Comparison of ENCODE assay signal across 8 cellular contexts in the genomic region with DNA sequence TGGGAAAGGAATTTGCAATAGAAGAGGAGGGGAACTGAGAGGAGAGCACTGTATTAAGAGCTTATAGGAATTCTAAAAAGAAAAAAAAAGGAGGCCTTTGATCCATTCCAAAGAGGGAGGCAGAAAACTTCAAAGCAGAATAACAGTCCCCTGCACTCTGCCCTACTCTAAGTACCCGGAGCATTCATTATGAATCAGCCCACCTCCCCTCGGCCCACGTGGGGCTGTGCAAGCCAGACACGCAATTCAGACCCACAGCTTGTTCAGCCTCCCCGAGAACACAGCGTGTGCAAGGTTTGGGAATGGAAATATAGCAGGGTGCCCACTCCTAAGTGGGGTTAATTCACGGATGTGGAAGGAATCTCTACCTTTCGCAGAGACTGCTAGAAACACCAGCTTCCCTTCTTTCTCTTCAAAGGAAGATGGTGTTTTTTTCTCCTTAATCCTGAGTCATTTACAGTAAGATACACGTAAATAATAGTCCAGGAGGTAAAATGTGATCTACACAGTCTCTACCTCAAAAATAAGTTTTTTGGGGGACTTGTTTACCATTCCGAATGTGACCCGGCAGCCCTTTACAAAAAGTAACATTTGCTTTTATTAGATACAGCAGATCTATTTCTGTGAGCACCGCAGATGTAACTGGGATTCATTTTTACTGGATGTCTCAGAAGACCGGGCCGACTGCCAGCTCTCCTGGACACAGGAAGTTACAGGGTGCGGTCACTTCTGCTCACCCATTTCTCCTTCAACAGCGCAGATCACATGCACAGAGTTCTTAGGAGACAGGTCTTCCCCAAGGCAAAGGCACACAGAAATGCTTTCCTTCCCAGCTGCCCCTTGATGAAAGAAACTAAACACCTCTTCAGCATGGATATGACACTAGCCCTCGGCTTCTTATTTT.
A peak's percentile ranks its signal among the peaks of the same experiment; 100 is the strongest.
DNase-seq lines count a peak whose midpoint lies in the region; ATAC-seq and TF ChIP-seq lines count a peak whose summit lies in the region.

No MANE protein-coding gene starts in this region.

- no peak overlapping the region for H3K4me3 Mint-ChIP-seq in stimulated activated naive B cell treated with anti-CD40 and anti-IgM and Interleukin-4, amounts not matched to agents 10 μg/mL and 1 μg/mL and 100 μg/mL, for 72 hours

- H3K9me3 Mint-ChIP-seq in stimulated activated naive B cell treated with anti-CD40 and anti-IgM and Interleukin-4, amounts not matched to agents 10 μg/mL and 1 μg/mL and 100 μg/mL, for 72 hours, result no peaks in the 10 kb centered on the region

- no peaks in the 10 kb centered on the region for H3K36me3 ChIP-seq in mucosa of descending colon (ENCODE audit: low read depth)

- H3K4me3 ChIP-seq in coronary artery (peak overlapping the region; percentile 28), mucosa of descending colon (no peak overlapping the region)

- no peak overlapping the region for H3K27ac Mint-ChIP-seq in stimulated activated naive B cell treated with anti-CD40 and anti-IgM and Interleukin-4, amounts not matched to agents 10 μg/mL and 1 μg/mL and 100 μg/mL, for 72 hours

- DNase-seq in ACHN (peak; percentile 91), LoVo (ENCODE audit: low spot score) (peak; percentile 81), coronary artery (ENCODE audit: low spot score) (peak; percentile 75), mucosa of descending colon (peak; percentile 77 to 88 (median 77)), NCI-H526 treated with DMSO at 0.1 percent for 48 hours (lab: John Stamatoyannopoulos, UW) (no peak), NCI-H774 (lab: John Stamatoyannopoulos, UW) (no peak), NCI-H1048 (lab: John Stamatoyannopoulos, UW) (no peak)
- DNase-seq in stimulated activated naive B cell treated with anti-CD40 and anti-IgM and Interleukin-4, amounts not matched to agents 10 μg/mL and 1 μg/mL and 100 μg/mL, for 72 hours, result no peak

- in situ Hi-C loops in ACHN (cut with HindIII; ENCODE audit: low pct_ligation_motif_present, low pct_unique_long_range_greater_than_20kb, low sequenced_read_pairs), result no loop called here

- no peaks in the 10 kb centered on the region for H3K9me3 ChIP-seq in mucosa of descending colon

- H3K36me3 Mint-ChIP-seq in stimulated activated naive B cell treated with anti-CD40 and anti-IgM and Interleukin-4, amounts not matched to agents 10 μg/mL and 1 μg/mL and 100 μg/mL, for 72 hours, result no peaks in the 10 kb centered on the region

- H3K27ac ChIP-seq in coronary artery, result no peak overlapping the region

- H3K27me3 Mint-ChIP-seq in stimulated activated naive B cell treated with anti-CD40 and anti-IgM and Interleukin-4, amounts not matched to agents 10 μg/mL and 1 μg/mL and 100 μg/mL, for 72 hours, result no peaks in the 10 kb centered on the region

- TF ChIP-seq CTCF in coronary artery (IDR thresholded peaks at IDR 0.05), result no peak
- TF ChIP-seq CTCF in mucosa of descending colon (IDR thresholded peaks at IDR 0.05), result no peak

- intact Hi-C loops in mucosa of descending colon (cut with DNase I, micrococcal nuclease), result no loop called here

- no peaks in the 10 kb centered on the region for H3K4me1 ChIP-seq in mucosa of descending colon (ENCODE audit: low read depth)

- H3K4me1 Mint-ChIP-seq in stimulated activated naive B cell treated with anti-CD40 and anti-IgM and Interleukin-4, amounts not matched to agents 10 μg/mL and 1 μg/mL and 100 μg/mL, for 72 hours, result peaks cover 2 to 5% of the 10 kb centered on the region in 2 donors

- ATAC-seq in mucosa of descending colon, result peak; percentile 96
- ATAC-seq in stimulated activated naive B cell treated with anti-CD40 and anti-IgM and Interleukin-4, amounts not matched to agents 10 μg/mL and 1 μg/mL and 100 μg/mL, for 72 hours (replicated peaks), result no peak

Comparison
In these comparisons a context has a peak if more than half of its experiments do, and no peak if none do; other contexts are left out.
1. DNase-seq: peak in ACHN (single experiment), LoVo (single experiment), coronary artery (single experiment) and mucosa of descending colon (3 of 3); none in stimulated activated naive B cell treated with anti-CD40 and anti-IgM and Interleukin-4, amounts not matched to agents 10 μg/mL and 1 μg/mL and 100 μg/mL, for 72 hours (single experiment), NCI-H526 treated with DMSO at 0.1 percent for 48 hours (single experiment), NCI-H774 (single experiment) and NCI-H1048 (single experiment).